ENCODE assay signal across 16 cellular contexts in genomic region chr9:21710792-21711191, GRCh38.
DNase-seq lines count a peak whose midpoint lies in the region; ATAC-seq and TF ChIP-seq lines count a peak whose summit lies in the region.
"Had no signal": no experiment of that assay in that cellular context is flagged by ENCODE, and none has a peak within 500 bp of the region (broad histone marks: within the 10 kb centered on the region; RNA-seq: fewer than 3 reads in every experiment).

No MANE protein-coding gene starts in this region.

- CTCF ChIA-PET in Calu3 (lab: Charles Lee) (no interaction called here), SK-N-SH (lab: Yijun Ruan, JAX) (no interaction called here)

- peak; percentile 54 for ATAC-seq in activated T-helper 17 cell treated with anti-CD3 and anti-CD28 coated beads, Interleukin-2, amount 50 U/mL, for 72 hours (replicated peaks)
- ATAC-seq: left lung, psoas muscle had no signal

- no peaks in the 10 kb centered on the region for H3K36me3 ChIP-seq in SK-N-SH (replicated peaks in 1 of 2; ENCODE audit: control insufficient read depth in 1 of 2, insufficient read depth in 2 of 2, low read length in 1 of 2)
- H3K36me3 ChIP-seq: left lung had no signal

- H3K4me2 ChIP-seq in SK-N-SH = no peak overlapping the region

- TF ChIP-seq RAD21 in SK-N-SH (IDR thresholded peaks at IDR 0.05; ENCODE audit: low read length) = no peak

- H3K27me3 Mint-ChIP-seq in activated T-helper 17 cell treated with anti-CD3 and anti-CD28 coated beads, Interleukin-2, amount 50 U/mL, for 72 hours = peaks cover 4% of the 10 kb centered on the region
- H3K27me3 Mint-ChIP-seq in Calu3 (ENCODE audit: unreplicated experiment) = no peaks in the 10 kb centered on the region

- TF ChIP-seq EP300 in SK-N-SH (IDR thresholded peaks at IDR 0.05; ENCODE audit: borderline replicate concordance in 1 of 2, low read depth in 1 of 2, low read length in 1 of 2) = no peak

- H3K4me1 ChIP-seq in SK-N-SH (ENCODE audit: control insufficient read depth in 1 of 2, insufficient read depth in 2 of 2, low read depth in 1 of 2, low read length in 1 of 2) = no peaks in the 10 kb centered on the region
- H3K4me1 ChIP-seq: left lung, psoas muscle had no signal

- no peak overlapping the region for H2AFZ ChIP-seq in SK-N-SH (ENCODE audit: low read depth)

- no peak overlapping the region for H3K4me3 Mint-ChIP-seq in activated T-helper 17 cell treated with anti-CD3 and anti-CD28 coated beads, Interleukin-2, amount 50 U/mL, for 72 hours
- H3K4me3 Mint-ChIP-seq in Calu3 (ENCODE audit: low read depth, unreplicated experiment) = no peak overlapping the region
- H3K4me3 Mint-ChIP-seq: IgD-negative memory B cell had no signal

- no peak overlapping the region for H3K9ac ChIP-seq in SK-N-SH

- H3K79me2 ChIP-seq in SK-N-SH (ENCODE audit: insufficient read depth) = no peaks in the 10 kb centered on the region

- no peak overlapping the region for H3K27ac Mint-ChIP-seq in activated T-helper 17 cell treated with anti-CD3 and anti-CD28 coated beads, Interleukin-2, amount 50 U/mL, for 72 hours
- no peak overlapping the region for H3K27ac Mint-ChIP-seq in Calu3 (ENCODE audit: unreplicated experiment)
- H3K27ac Mint-ChIP-seq: IgD-negative memory B cell had no signal

- peaks cover 12% of the 10 kb centered on the region for H3K4me1 Mint-ChIP-seq in activated T-helper 17 cell treated with anti-CD3 and anti-CD28 coated beads, Interleukin-2, amount 50 U/mL, for 72 hours
- peaks cover 36% of the 10 kb centered on the region for H3K4me1 Mint-ChIP-seq in Calu3 (ENCODE audit: low read depth, unreplicated experiment)
- H3K4me1 Mint-ChIP-seq: IgD-negative memory B cell had no signal

- BruUV-seq in Calu3 (replicated peaks; lab: Mats Ljungman, UMichigan) = no TSS peak

- POLR2A ChIA-PET in SK-N-SH (lab: Yijun Ruan, JAX) = no interaction called here

- no peaks in the 10 kb centered on the region for H4K20me1 ChIP-seq in SK-N-SH (ENCODE audit: insufficient read depth)

- H3K9me2 ChIP-seq in SK-N-SH = peaks cover 5% of the 10 kb centered on the region; the same call in 1 of the 2 replicates

- H3K36me3 Mint-ChIP-seq in activated T-helper 17 cell treated with anti-CD3 and anti-CD28 coated beads, Interleukin-2, amount 50 U/mL, for 72 hours (ENCODE audit: low read depth) = no peaks in the 10 kb centered on the region
- H3K36me3 Mint-ChIP-seq in Calu3 (ENCODE audit: insufficient read depth, unreplicated experiment) = no peaks in the 10 kb centered on the region
- H3K36me3 Mint-ChIP-seq: IgD-negative memory B cell had no signal

- H3K9me3 ChIP-seq in SK-N-SH = no peaks in the 10 kb centered on the region
- H3K9me3 ChIP-seq: left lung, psoas muscle had no signal

- no peaks in the 10 kb centered on the region for H3F3A ChIP-seq in SK-N-SH (replicated peaks; ENCODE audit: insufficient read depth)

- H3K4me3 ChIP-seq in SK-N-SH (ENCODE audit: low read depth in 2 of 2, low read length in 1 of 2) = no peak overlapping the region
- H3K4me3 ChIP-seq: left lung, psoas muscle had no signal

- peak; percentile 24 for DNase-seq in stimulated activated CD4-positive, alpha-beta T cell treated with anti-CD3 and anti-CD28 coated beads, Interleukin-4, amount 100 ng/mL, for 24 hours
- DNase-seq in stimulated activated CD4-positive, alpha-beta T cell treated with anti-CD3 and anti-CD28 coated beads, Interleukin-12 subunit alpha, Interleukin-12 subunit beta, amount 100 ng/mL, for 4 hours = no peak
- DNase-seq in foreskin melanocyte (peak; percentile 25), Calu3 (no peak), SK-N-SH (no peak), NCI-H526 (lab: John Stamatoyannopoulos, UW) (no peak), NCI-H146 (lab: John Stamatoyannopoulos, UW) (no peak)
- DNase-seq: central memory CD4-positive, alpha-beta T cell; DND-41; left lung; NCI-H1105; psoas muscle; stimulated activated CD8-positive, alpha-beta memory T cell treated with anti-CD3 and anti-CD28 coated beads, Interleukin-4, amount 100 ng/mL, for 48 hours; trophoblast cell had no signal

- intact Hi-C loops in Calu3 (cut with micrococcal nuclease; ENCODE audit: unreplicated experiment) = no loop called here

- TF ChIP-seq CTCF in Calu3 (IDR thresholded peaks at IDR 0.05; ENCODE audit: unreplicated experiment) (no peak), SK-N-SH (IDR thresholded peaks at IDR 0.05) (no peak)

- WGBS in SK-N-SH (ENCODE audit: low lambda C conversion rate) = 8% methylated on average over 2 of the region's 2 CpGs

- H3K9me3 Mint-ChIP-seq in activated T-helper 17 cell treated with anti-CD3 and anti-CD28 coated beads, Interleukin-2, amount 50 U/mL, for 72 hours = no peaks in the 10 kb centered on the region
- no peaks in the 10 kb centered on the region for H3K9me3 Mint-ChIP-seq in Calu3 (ENCODE audit: low read depth, unreplicated experiment)
- H3K9me3 Mint-ChIP-seq: IgD-negative memory B cell had no signal

- no peak overlapping the region for H3K27ac ChIP-seq in SK-N-SH (ENCODE audit: low read depth in 2 of 2, low read length in 1 of 2)
- H3K27ac ChIP-seq: left lung, psoas muscle had no signal

- H3K27me3 ChIP-seq in SK-N-SH (ENCODE audit: insufficient read depth) = peaks cover 31% of the 10 kb centered on the region; the same call in 1 of the 2 replicates

TF ChIP-seq in SK-N-SH, 30 proteins besides CTCF, POLR2A, EP300 and RAD21:
- TF ChIP-seq GATA2 (CRISPR knock-in tag; IDR thresholded peaks at IDR 0.05) = no peak
- TF ChIP-seq GABPA (IDR thresholded peaks at IDR 0.05; ENCODE audit: low read depth) = no peak
- no peak for TF ChIP-seq RXRA (IDR thresholded peaks at IDR 0.05; ENCODE audit: borderline replicate concordance, low read depth)
- no peak for TF ChIP-seq EZH2phosphoT487 (IDR thresholded peaks at IDR 0.05; ENCODE audit: borderline replicate concordance, low read depth)
- TF ChIP-seq MAX (IDR thresholded peaks at IDR 0.05; ENCODE audit: low read depth) = no peak
- TF ChIP-seq IRF3 (IDR thresholded peaks at IDR 0.05; ENCODE audit: low read depth, low read length) = no peak
- TF ChIP-seq TAF1 (IDR thresholded peaks at IDR 0.05; ENCODE audit: borderline replicate concordance, low read depth, low read length) = no peak
- TF ChIP-seq FOSL2 (IDR thresholded peaks at IDR 0.05; ENCODE audit: borderline replicate concordance, low read depth) = no peak
- TF ChIP-seq POLR2AphosphoS5 (IDR thresholded peaks at IDR 0.05; ENCODE audit: low read depth, low read length) = no peak
- TF ChIP-seq RCOR1 (IDR thresholded peaks at IDR 0.05; ENCODE audit: low read length) = no peak
- TF ChIP-seq JUND (IDR thresholded peaks at IDR 0.05) = no peak
- TF ChIP-seq PBX3 (IDR thresholded peaks at IDR 0.05) = no peak
- TF ChIP-seq FOXJ3 (CRISPR knock-in tag; IDR thresholded peaks at IDR 0.05) = no peak
- TF ChIP-seq YY1 (IDR thresholded peaks at IDR 0.05; ENCODE audit: low read depth) = no peak

Comparison
In these comparisons a context has a peak if more than half of its experiments do, and no peak if none do; other contexts are left out.
1. DNase-seq: peak in stimulated activated CD4-positive, alpha-beta T cell treated with anti-CD3 and anti-CD28 coated beads, Interleukin-4, amount 100 ng/mL, for 24 hours (single experiment) and foreskin melanocyte (single experiment); none in stimulated activated CD4-positive, alpha-beta T cell treated with anti-CD3 and anti-CD28 coated beads, Interleukin-12 subunit alpha, Interleukin-12 subunit beta, amount 100 ng/mL, for 4 hours (single experiment), Calu3 (single experiment), SK-N-SH (single experiment), NCI-H526 (0 of 2) and NCI-H146 (single experiment).